Comparison of ENCODE assay signal across 1 cellular context in the genomic region with DNA sequence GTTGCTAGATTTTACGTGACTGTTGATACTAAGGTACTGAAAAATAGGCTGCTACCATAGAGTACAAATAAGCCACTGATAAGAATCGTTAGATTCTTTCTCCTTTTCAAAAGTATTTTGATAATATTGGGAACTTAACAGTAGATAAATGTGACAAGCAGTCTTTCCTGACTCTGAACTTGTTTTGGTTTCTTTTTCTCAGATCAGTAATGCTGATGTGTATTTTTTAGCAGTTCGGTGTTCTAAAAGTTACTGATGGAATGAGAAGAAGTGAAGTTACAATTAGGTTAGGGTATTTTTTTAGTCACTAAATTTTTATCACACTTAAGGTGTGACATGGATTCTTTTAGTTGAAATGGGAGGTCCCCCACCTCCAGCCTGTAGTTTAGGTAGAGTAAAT.
A peak's percentile ranks its signal among the peaks of the same experiment; 100 is the strongest.
TF ChIP-seq lines count a peak whose summit lies in the region.

No MANE protein-coding gene starts in this region.

TF ChIP-seq in endothelial cell of umbilical vein, 7 proteins besides CTCF, POLR2A, EP300 and RAD21:
- TF ChIP-seq GATA2 (IDR thresholded peaks at IDR 0.05; ENCODE audit: insufficient read depth, insufficient read length, low read depth, low read length) (peak; percentile 9), JUN (IDR thresholded peaks at IDR 0.05; ENCODE audit: borderline replicate concordance, insufficient read depth, insufficient read length, low read depth) (no peak)
